Comparison of ENCODE assay signal across 1 cellular context in the genomic region with DNA sequence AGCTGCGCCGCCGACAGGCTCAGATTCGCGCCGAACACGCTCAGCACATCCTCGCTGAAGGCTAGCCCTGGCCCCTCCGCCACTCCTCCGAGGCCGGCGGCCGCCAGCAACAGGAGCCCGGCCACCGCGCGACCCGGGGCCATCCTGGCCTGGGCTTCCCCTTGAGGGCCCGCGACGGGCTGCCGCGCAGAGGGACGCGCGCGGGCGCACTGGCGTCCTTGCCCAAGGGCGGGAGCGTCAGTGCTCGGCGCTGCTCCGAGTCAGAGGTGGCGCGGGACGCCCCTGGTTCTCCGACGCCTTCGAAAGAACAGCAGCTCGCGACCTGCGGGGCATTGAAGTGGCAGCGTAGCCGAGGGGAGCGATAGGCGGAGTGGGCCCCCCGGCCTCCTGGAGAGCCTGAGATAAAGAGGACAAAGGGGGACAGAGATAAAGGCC.
A peak's percentile ranks its signal among the peaks of the same experiment; 100 is the strongest.
TF ChIP-seq lines count a peak whose summit lies in the region.

No MANE protein-coding gene starts in this region.

TF ChIP-seq in WTC11, 78 proteins besides CTCF, POLR2A, EP300 and RAD21 (continued from another document):
- TF ChIP-seq, protein P1, sequence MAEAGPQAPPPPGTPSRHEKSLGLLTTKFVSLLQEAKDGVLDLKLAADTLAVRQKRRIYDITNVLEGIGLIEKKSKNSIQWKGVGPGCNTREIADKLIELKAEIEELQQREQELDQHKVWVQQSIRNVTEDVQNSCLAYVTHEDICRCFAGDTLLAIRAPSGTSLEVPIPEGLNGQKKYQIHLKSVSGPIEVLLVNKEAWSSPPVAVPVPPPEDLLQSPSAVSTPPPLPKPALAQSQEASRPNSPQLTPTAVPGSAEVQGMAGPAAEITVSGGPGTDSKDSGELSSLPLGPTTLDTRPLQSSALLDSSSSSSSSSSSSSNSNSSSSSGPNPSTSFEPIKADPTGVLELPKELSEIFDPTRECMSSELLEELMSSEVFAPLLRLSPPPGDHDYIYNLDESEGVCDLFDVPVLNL (CRISPR knock-in tag; IDR thresholded peaks at IDR 0.05; ENCODE audit: borderline replicate concordance, low read depth), result 0 out of 2 replicates have a peak, but pooled peaks have one; percentile 42
- TF ChIP-seq, protein P2, sequence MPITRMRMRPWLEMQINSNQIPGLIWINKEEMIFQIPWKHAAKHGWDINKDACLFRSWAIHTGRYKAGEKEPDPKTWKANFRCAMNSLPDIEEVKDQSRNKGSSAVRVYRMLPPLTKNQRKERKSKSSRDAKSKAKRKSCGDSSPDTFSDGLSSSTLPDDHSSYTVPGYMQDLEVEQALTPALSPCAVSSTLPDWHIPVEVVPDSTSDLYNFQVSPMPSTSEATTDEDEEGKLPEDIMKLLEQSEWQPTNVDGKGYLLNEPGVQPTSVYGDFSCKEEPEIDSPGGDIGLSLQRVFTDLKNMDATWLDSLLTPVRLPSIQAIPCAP (CRISPR knock-in tag; IDR thresholded peaks at IDR 0.05), result peak; percentile 41
- TF ChIP-seq CREB1 (CRISPR knock-in tag; IDR thresholded peaks at IDR 0.05), result no peak
- TF ChIP-seq, protein P3, sequence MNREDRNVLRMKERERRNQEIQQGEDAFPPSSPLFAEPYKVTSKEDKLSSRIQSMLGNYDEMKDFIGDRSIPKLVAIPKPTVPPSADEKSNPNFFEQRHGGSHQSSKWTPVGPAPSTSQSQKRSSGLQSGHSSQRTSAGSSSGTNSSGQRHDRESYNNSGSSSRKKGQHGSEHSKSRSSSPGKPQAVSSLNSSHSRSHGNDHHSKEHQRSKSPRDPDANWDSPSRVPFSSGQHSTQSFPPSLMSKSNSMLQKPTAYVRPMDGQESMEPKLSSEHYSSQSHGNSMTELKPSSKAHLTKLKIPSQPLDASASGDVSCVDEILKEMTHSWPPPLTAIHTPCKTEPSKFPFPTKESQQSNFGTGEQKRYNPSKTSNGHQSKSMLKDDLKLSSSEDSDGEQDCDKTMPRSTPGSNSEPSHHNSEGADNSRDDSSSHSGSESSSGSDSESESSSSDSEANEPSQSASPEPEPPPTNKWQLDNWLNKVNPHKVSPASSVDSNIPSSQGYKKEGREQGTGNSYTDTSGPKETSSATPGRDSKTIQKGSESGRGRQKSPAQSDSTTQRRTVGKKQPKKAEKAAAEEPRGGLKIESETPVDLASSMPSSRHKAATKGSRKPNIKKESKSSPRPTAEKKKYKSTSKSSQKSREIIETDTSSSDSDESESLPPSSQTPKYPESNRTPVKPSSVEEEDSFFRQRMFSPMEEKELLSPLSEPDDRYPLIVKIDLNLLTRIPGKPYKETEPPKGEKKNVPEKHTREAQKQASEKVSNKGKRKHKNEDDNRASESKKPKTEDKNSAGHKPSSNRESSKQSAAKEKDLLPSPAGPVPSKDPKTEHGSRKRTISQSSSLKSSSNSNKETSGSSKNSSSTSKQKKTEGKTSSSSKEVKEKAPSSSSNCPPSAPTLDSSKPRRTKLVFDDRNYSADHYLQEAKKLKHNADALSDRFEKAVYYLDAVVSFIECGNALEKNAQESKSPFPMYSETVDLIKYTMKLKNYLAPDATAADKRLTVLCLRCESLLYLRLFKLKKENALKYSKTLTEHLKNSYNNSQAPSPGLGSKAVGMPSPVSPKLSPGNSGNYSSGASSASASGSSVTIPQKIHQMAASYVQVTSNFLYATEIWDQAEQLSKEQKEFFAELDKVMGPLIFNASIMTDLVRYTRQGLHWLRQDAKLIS (CRISPR knock-in tag; IDR thresholded peaks at IDR 0.05; ENCODE audit: borderline replicate concordance), result no peak
- TF ChIP-seq, protein P4, sequence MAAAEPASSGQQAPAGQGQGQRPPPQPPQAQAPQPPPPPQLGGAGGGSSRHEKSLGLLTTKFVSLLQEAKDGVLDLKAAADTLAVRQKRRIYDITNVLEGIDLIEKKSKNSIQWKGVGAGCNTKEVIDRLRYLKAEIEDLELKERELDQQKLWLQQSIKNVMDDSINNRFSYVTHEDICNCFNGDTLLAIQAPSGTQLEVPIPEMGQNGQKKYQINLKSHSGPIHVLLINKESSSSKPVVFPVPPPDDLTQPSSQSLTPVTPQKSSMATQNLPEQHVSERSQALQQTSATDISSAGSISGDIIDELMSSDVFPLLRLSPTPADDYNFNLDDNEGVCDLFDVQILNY (CRISPR knock-in tag; IDR thresholded peaks at IDR 0.05), result peak; percentile 67
- peak; percentile 81; the same call in 1 of the 2 replicates for TF ChIP-seq ATF1 (CRISPR knock-in tag; IDR thresholded peaks at IDR 0.05)
- TF ChIP-seq, protein P5, sequence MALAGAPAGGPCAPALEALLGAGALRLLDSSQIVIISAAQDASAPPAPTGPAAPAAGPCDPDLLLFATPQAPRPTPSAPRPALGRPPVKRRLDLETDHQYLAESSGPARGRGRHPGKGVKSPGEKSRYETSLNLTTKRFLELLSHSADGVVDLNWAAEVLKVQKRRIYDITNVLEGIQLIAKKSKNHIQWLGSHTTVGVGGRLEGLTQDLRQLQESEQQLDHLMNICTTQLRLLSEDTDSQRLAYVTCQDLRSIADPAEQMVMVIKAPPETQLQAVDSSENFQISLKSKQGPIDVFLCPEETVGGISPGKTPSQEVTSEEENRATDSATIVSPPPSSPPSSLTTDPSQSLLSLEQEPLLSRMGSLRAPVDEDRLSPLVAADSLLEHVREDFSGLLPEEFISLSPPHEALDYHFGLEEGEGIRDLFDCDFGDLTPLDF (CRISPR knock-in tag; IDR thresholded peaks at IDR 0.05), result no peak
